Comparison of ENCODE assay signal across 24 cellular contexts in genomic region chr6:154196333-154196732, GRCh38.
"Had no signal": no experiment of that assay in that cellular context is flagged by ENCODE, and none has a peak within 500 bp of the region (broad histone marks: within the 10 kb centered on the region; RNA-seq: fewer than 3 reads in every experiment).

No MANE protein-coding gene starts in this region.

- H3K4me1 Mint-ChIP-seq: neural crest cell had no signal

- H3K4me3 Mint-ChIP-seq: central memory CD8-positive, alpha-beta T cell; neural crest cell; T-helper 1 cell treated with Interleukin-12 subunit alpha and Interleukin-12 subunit beta and Interleukin-4 antibody, amounts not matched to agents 30 μg/mL and 1 μg/mL, for 36 hours had no signal

- H3K27ac ChIP-seq: breast epithelium, lower lobe of right lung, testis, transverse colon, VCaP had no signal

- H3K27me3 ChIP-seq: breast epithelium, left lung, spleen, testis, transverse colon had no signal

- DNase-seq: activated CD4-positive, alpha-beta T cell treated with anti-CD3 and anti-CD28 coated beads for 48 hours; activated CD4-positive, alpha-beta T cell treated with anti-CD3 and anti-CD28 coated beads, Interleukin-2, amount 50 U/mL, for 48 hours; activated CD8-positive, alpha-beta memory T cell treated with anti-CD3 and anti-CD28 coated beads for 24 hours; activated effector memory CD4-positive, alpha-beta T cell treated with Interleukin-2 at 50 U/mL for 16 hours; activated naive CD4-positive, alpha-beta T cell treated with Interleukin-2 at 50 U/mL for 16 hours; activated naive CD8-positive, alpha-beta T cell treated with anti-CD3 and anti-CD28 coated beads, Interleukin-2, amount 50 U/mL, for 24 hours; amygdala; effector CD8-positive, alpha-beta T cell; left lung; lower lobe of right lung; mesendoderm; mucosa of descending colon; occipital lobe; right cardiac atrium; spleen; stimulated activated naive CD8-positive, alpha-beta T cell treated with anti-CD3 and anti-CD28 coated beads, Interleukin-15, Interleukin-2, amounts not matched to agents 100 U/mL and 50 U/mL, for 24 hours; T-helper 9 cell; testis; transverse colon had no signal

- H3K27me3 Mint-ChIP-seq: activated naive CD8-positive, alpha-beta T cell treated with anti-CD3 and anti-CD28 coated beads, Interleukin-2, amount 50 U/mL, for 24 hours; central memory CD8-positive, alpha-beta T cell had no signal

- H3K9me3 ChIP-seq: breast epithelium, left lung, lower lobe of right lung, mucosa of descending colon, spleen, testis, transverse colon had no signal

- H3K27ac Mint-ChIP-seq: activated naive CD8-positive, alpha-beta T cell treated with anti-CD3 and anti-CD28 coated beads, Interleukin-2, amount 50 U/mL, for 24 hours; T-helper 1 cell treated with Interleukin-12 subunit alpha and Interleukin-12 subunit beta and Interleukin-4 antibody, amounts not matched to agents 30 μg/mL and 1 μg/mL, for 36 hours had no signal

- ATAC-seq: activated naive CD8-positive, alpha-beta T cell treated with anti-CD3 and anti-CD28 coated beads, Interleukin-2, amount 50 U/mL, for 24 hours; left lung; lower lobe of right lung; mucosa of descending colon; right cardiac atrium had no signal
